8 cellular contexts compared by ENCODE assay signal in the genomic region with DNA sequence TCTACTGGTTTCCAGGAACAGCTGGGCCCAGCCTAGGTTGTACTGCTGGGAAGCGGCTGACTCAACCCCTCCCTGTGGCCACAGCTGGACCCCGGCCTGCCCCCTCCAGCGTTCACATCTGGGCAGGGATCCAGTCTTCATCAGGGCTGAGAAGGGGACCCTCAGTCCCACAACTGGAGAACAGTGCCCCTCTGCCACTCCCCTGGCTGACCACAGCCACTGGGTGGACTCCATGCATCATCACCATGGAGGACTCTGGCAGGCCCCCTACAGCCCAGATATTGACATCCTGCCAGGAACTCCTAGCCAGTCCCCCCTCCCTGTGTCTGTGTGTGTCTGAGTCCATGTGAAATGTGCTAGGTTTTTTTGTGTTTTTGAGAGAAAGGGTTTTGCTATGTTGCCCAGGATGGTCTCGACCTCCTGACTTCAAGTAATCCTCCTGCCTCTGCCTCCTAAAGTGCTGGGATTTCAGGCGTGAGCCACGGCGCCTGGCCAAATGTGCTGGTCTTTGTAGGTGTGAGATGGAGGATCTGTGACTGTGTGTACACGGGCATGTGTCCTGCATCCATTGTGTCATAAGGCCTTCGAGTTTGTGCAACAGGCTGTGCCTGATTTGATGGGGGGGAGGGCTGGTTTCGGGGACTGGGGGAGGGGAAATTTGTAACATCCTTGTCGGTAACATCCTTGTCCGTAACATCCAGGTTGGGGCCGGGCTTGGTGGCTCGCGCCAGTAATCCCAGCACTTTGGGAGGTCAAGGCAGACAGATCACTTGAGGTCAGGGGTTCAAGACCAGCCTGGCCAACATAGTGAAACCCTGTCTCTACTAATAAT. TPM values are rescaled to one million over a fixed set of nuclear protein-coding genes. Genes with fewer than 3 reads are reported as not detected.
A peak's percentile ranks its signal among the peaks of the same experiment; 100 is the strongest.
DNase-seq lines count a peak whose midpoint lies in the region; ATAC-seq, FAIRE-seq and TF ChIP-seq lines count a peak whose summit lies in the region.

No MANE protein-coding gene starts in this region.

- POLR2A ChIA-PET in AG04449 (lab: Yijun Ruan, JAX): interaction anchor here (1.3 to 3.9 kb wide), 5 partner anchors 9 to 22 kb away, joined by 3 to 158 read pairs (median 5); a partner anchor contains a TSS

- H3K9ac ChIP-seq in duodenal mucosa (ENCODE audit: low read depth in 1 of 2, low read length in 2 of 2) (peak overlapping the region; percentile 82 to 85), muscle layer of colon (ENCODE audit: low read length) (peak overlapping the region; percentile 75)

- CTCF ChIA-PET in AG04449 (lab: Yijun Ruan, JAX): interaction anchor here (1.2 to 29.3 kb wide), 7 partner anchors 8 to 186 kb away, joined by 3 to 1565 read pairs (median 42); a partner anchor contains a TSS

- H3K9me3 ChIP-seq in duodenal mucosa (ENCODE audit: control insufficient read depth in 1 of 2, low read length in 2 of 2): no peaks in the 10 kb centered on the region
- no peaks in the 10 kb centered on the region for H3K9me3 ChIP-seq in muscle layer of colon (ENCODE audit: low read length)

- FAIRE-seq in GM12891 (lab: Jason Lieb, UNC): peak; percentile 38

- peaks cover 44 to 45% of the 10 kb centered on the region in 2 donors for H3K4me1 ChIP-seq in duodenal mucosa (ENCODE audit: control insufficient read depth in 1 of 2, insufficient read depth in 2 of 2, low read length in 2 of 2)
- peaks cover 30% of the 10 kb centered on the region for H3K4me1 ChIP-seq in muscle layer of colon (ENCODE audit: insufficient read depth, low read length)

- H3K4me3 ChIP-seq in AG04449 (ENCODE audit: low read depth, low read length): peak overlapping the region; percentile 67
- peak overlapping the region; percentile 76 to 84 for H3K4me3 ChIP-seq in duodenal mucosa (ENCODE audit: low read depth in 1 of 2, low read length in 2 of 2)
- no peak overlapping the region for H3K4me3 ChIP-seq in muscle layer of colon (ENCODE audit: low read depth in 1 of 2, low read length in 2 of 2)

- H3K27ac ChIP-seq in duodenal mucosa (ENCODE audit: low read depth, low read length) (peak overlapping the region; percentile 88), muscle layer of colon (ENCODE audit: low read depth, low read length) (peak overlapping the region; percentile 99)

- TF ChIP-seq CTCF in AG04449 (IDR thresholded peaks at IDR 0.05; ENCODE audit: insufficient read depth, low read length, missing control alignments): peak; percentile 8

- no peak for TF ChIP-seq POLR2A in GM12891 (IDR thresholded peaks at IDR 0.05; ENCODE audit: low read depth, low read length)
- 0 out of 2 replicates have a peak, but pooled peaks have one; percentile 25 for TF ChIP-seq POLR2A in Raji (IDR thresholded peaks at IDR 0.05; ENCODE audit: insufficient read depth, low read depth, low read length)

- H3K36me3 ChIP-seq in duodenal mucosa (ENCODE audit: control insufficient read depth in 1 of 2, insufficient read depth in 2 of 2, low read length in 2 of 2): peaks cover 0 to under 1% of the 10 kb centered on the region in 2 donors
- no peaks in the 10 kb centered on the region for H3K36me3 ChIP-seq in muscle layer of colon (ENCODE audit: insufficient read depth, low read length)

- H3K27me3 ChIP-seq in duodenal mucosa (ENCODE audit: control insufficient read depth in 1 of 2, insufficient read depth in 2 of 2, low read length in 2 of 2) (no peaks in the 10 kb centered on the region), muscle layer of colon (ENCODE audit: control insufficient read depth in 1 of 2, insufficient read depth in 2 of 2, low read length in 2 of 2) (no peaks in the 10 kb centered on the region)

- DNase-seq in AG04449 (ENCODE audit: low read depth, low spot score) (no peak), GM12891 (ENCODE audit: insufficient read length, low spot score) (no peak), RKO (ENCODE audit: low spot score) (no peak)

- ATAC-seq in HG02981 (IDR thresholded peaks at IDR 0.05; ENCODE audit: unreplicated experiment) (no peak), HG02798 (IDR thresholded peaks at IDR 0.05; ENCODE audit: poor library complexity, unreplicated experiment) (no peak)

TF ChIP-seq in GM12891, 5 proteins besides CTCF, POLR2A, EP300 and RAD21:
- no peak for TF ChIP-seq SPI1 (IDR thresholded peaks at IDR 0.05; ENCODE audit: low read depth, low read length)

RNA-seq across cellular contexts. Expression of a gene that starts 4.0 kb away (rescaled TPM):
- polyA plus RNA-seq in GM12891 (2012; ENCODE audit: low read depth, missing spikeins): 8.8 TPM

RNA-seq across cellular contexts. Expression of a gene that starts 11.9 kb away (rescaled TPM):
- 85.5 TPM for polyA plus RNA-seq in GM12891 (2012; ENCODE audit: low read depth, missing spikeins)

RNA-seq across cellular contexts. Expression of a gene that starts 22.2 kb away (rescaled TPM):
- 154 TPM for polyA plus RNA-seq in GM12891 (2012; ENCODE audit: low read depth, missing spikeins)

RNA-seq across cellular contexts. Expression of a gene that starts 22.5 kb away (rescaled TPM):
- 9.6 TPM for polyA plus RNA-seq in GM12891 (2012; ENCODE audit: low read depth, missing spikeins)

RNA-seq across cellular contexts. Expression of a gene that starts 27.0 kb away (rescaled TPM):
- 31.7 TPM for polyA plus RNA-seq in GM12891 (2012; ENCODE audit: low read depth, missing spikeins)

Comparison
In these comparisons a context has a peak if more than half of its experiments do, and no peak if none do; other contexts are left out.
1. H3K4me3 ChIP-seq: peak in AG04449 (single experiment) and duodenal mucosa (2 of 2); none in muscle layer of colon (0 of 2).